ENCODE assay signal across 14 cellular contexts in genomic region chr5:72110401-72111013, GRCh38. TPM values are rescaled to one million over a fixed set of nuclear protein-coding genes. Genes with fewer than 3 reads are reported as not detected.
DNase-seq lines count a peak whose midpoint lies in the region; ATAC-seq, FAIRE-seq and TF ChIP-seq lines count a peak whose summit lies in the region.
"Had no signal": no experiment of that assay in that cellular context is flagged by ENCODE, and none has a peak within 500 bp of the region (broad histone marks: within the 10 kb centered on the region; RNA-seq: fewer than 3 reads in every experiment).

No MANE protein-coding gene starts in this region.

- FAIRE-seq in frontal cortex (lab: Jason Lieb, UNC) = no peak

- peaks cover 0 to 6% of the 10 kb centered on the region in 2 donors for H3K27me3 ChIP-seq in breast epithelium
- no peaks in the 10 kb centered on the region for H3K27me3 ChIP-seq in tibial artery
- H3K27me3 ChIP-seq in MG63 = no peaks in the 10 kb centered on the region; the same call in 1 of the 2 replicates

- CTCF ChIA-PET in MCF 10A (lab: Yijun Ruan, JAX) = no interaction called here

- no peaks in the 10 kb centered on the region for H3K9me3 ChIP-seq in breast epithelium
- no peaks in the 10 kb centered on the region for H3K9me3 ChIP-seq in tibial artery
- H3K9me3 ChIP-seq in MG63 = no peaks in the 10 kb centered on the region
- H3K9me3 ChIP-seq: lower lobe of right lung had no signal

- H3K4me3 Mint-ChIP-seq in MCF 10A (ENCODE audit: unreplicated experiment) = no peak overlapping the region
- H3K4me3 Mint-ChIP-seq: CD4-positive, CD25-positive, alpha-beta regulatory T cell; stimulated activated naive B cell treated with anti-CD40 and anti-IgM and Interleukin-4, amounts not matched to agents 10 μg/mL and 1 μg/mL and 100 μg/mL, for 72 hours had no signal

- H3K4me3 ChIP-seq in breast epithelium (peak overlapping the region in 2 of 3 donors; percentile 42 to 72), tibial artery (peak overlapping the region; percentile 91 to 96), MG63 (no peak overlapping the region; the same call in none of the 2 replicates)
- H3K4me3 ChIP-seq: lower lobe of right lung had no signal

- POLR2A ChIA-PET in MCF 10A (lab: Yijun Ruan, JAX) = no interaction called here

- H3K36me3 Mint-ChIP-seq in MCF 10A (ENCODE audit: insufficient read depth, unreplicated experiment) = peaks cover 4% of the 10 kb centered on the region
- H3K36me3 Mint-ChIP-seq: CD4-positive, CD25-positive, alpha-beta regulatory T cell; stimulated activated naive B cell treated with anti-CD40 and anti-IgM and Interleukin-4, amounts not matched to agents 10 μg/mL and 1 μg/mL and 100 μg/mL, for 72 hours had no signal

- peaks cover 5% of the 10 kb centered on the region for H3K4me1 Mint-ChIP-seq in MCF 10A (ENCODE audit: insufficient read depth, unreplicated experiment)

- BruUV-seq in MCF 10A (replicated peaks; lab: Mats Ljungman, UMichigan) = no TSS peak

- TF ChIP-seq POLR2A in breast epithelium (IDR thresholded peaks at IDR 0.05) = no peak

- TF ChIP-seq CTCF in breast epithelium (IDR thresholded peaks at IDR 0.05) = no peak
- no peak for TF ChIP-seq CTCF in MCF 10A (IDR thresholded peaks at IDR 0.05; ENCODE audit: unreplicated experiment)
- no peak for TF ChIP-seq CTCF in tibial artery (IDR thresholded peaks at IDR 0.05)

- no peaks in the 10 kb centered on the region for H3K36me3 ChIP-seq in breast epithelium
- H3K36me3 ChIP-seq in tibial artery = peaks cover 2 to 5% (median 5%) of the 10 kb centered on the region in 3 donors
- peaks cover 58% of the 10 kb centered on the region for H3K36me3 ChIP-seq in MG63
- H3K36me3 ChIP-seq: lower lobe of right lung had no signal

- H3K27ac Mint-ChIP-seq in MCF 10A (ENCODE audit: low read depth, unreplicated experiment) = no peak overlapping the region
- H3K27ac Mint-ChIP-seq: CD4-positive, CD25-positive, alpha-beta regulatory T cell; stimulated activated naive B cell treated with anti-CD40 and anti-IgM and Interleukin-4, amounts not matched to agents 10 μg/mL and 1 μg/mL and 100 μg/mL, for 72 hours had no signal

- H3K4me1 ChIP-seq in breast epithelium = peaks cover 0 to 4% of the 10 kb centered on the region in 2 donors
- H3K4me1 ChIP-seq in tibial artery = peaks cover 0 to 75% (median 33%) of the 10 kb centered on the region in 4 donors

- intact Hi-C loops in breast epithelium (cut with DNase I; ENCODE audit: low total_unique reads) (no loop called here), MCF 10A (cut with micrococcal nuclease) (no loop called here), tibial artery (cut with DNase I; ENCODE audit: low total_unique reads) (no loop called here)

- H3K9me3 Mint-ChIP-seq in MCF 10A (ENCODE audit: unreplicated experiment) = no peaks in the 10 kb centered on the region
- H3K9me3 Mint-ChIP-seq: stimulated activated naive B cell treated with anti-CD40 and anti-IgM and Interleukin-4, amounts not matched to agents 10 μg/mL and 1 μg/mL and 100 μg/mL, for 72 hours had no signal

- DNase-seq in breast epithelium (ENCODE audit: low spot score in 2 of 2) (no peak), MCF 10A (ENCODE audit: unreplicated experiment) (no peak), cerebellar cortex (ENCODE audit: low spot score) (peak; percentile 68), medulla oblongata (ENCODE audit: extremely low spot score) (peak; percentile 78), tibial artery (peak; percentile 49 to 79), frontal cortex (ENCODE audit: low spot score in 2 of 2) (no peak), MG63 (no peak)
- DNase-seq: activated gamma-delta T cell; CD4-positive, CD25-positive, alpha-beta regulatory T cell; lower lobe of right lung; OCI-M1; stimulated activated CD4-positive, alpha-beta T cell treated with anti-CD3 and anti-CD28 coated beads, Interleukin-12 subunit alpha, Interleukin-12 subunit beta, amount 100 ng/mL, for 4 hours; stimulated activated naive B cell treated with anti-CD40 and anti-IgM and Interleukin-4, amounts not matched to agents 10 μg/mL and 1 μg/mL and 100 μg/mL, for 72 hours had no signal

- ATAC-seq in HG03108 (IDR thresholded peaks at IDR 0.05; ENCODE audit: unreplicated experiment) = no peak
- ATAC-seq: lower lobe of right lung; stimulated activated naive B cell treated with anti-CD40 and anti-IgM and Interleukin-4, amounts not matched to agents 10 μg/mL and 1 μg/mL and 100 μg/mL, for 72 hours had no signal

- peaks cover 11% of the 10 kb centered on the region for H3K27me3 Mint-ChIP-seq in MCF 10A (ENCODE audit: insufficient read depth, unreplicated experiment)

- H3K27ac ChIP-seq in breast epithelium = peak overlapping the region in 1 of 2 donors; percentile 65
- H3K27ac ChIP-seq in tibial artery = peak overlapping the region; percentile 96 to 99
- H3K27ac ChIP-seq: lower lobe of right lung had no signal

RNA-seq across cellular contexts. Expression of gene MAP1B, which starts 3.2 kb away (rescaled TPM):
- 1,000 to 10,000 TPM in 1 of 3 donors, 100 to 1,000 TPM in 2; 258 to 2,233 (median 271) TPM for total RNA-seq in breast epithelium
- 43.8 and 56.0 TPM in 2 replicates for total RNA-seq in MCF 10A (2022)
- 490 TPM for total RNA-seq in frontal cortex
- total RNA-seq in MG63 (2014; rRNA removed; shearing (Covaris generic); ENCODE audit: low replicate concordance) = 45.2 and 52.1 TPM in 2 replicates

Comparison
In these comparisons a context has a peak if more than half of its experiments do, and no peak if none do; other contexts are left out.
1. DNase-seq: peak in cerebellar cortex (single experiment), medulla oblongata (single experiment) and tibial artery (2 of 2); none in breast epithelium (0 of 2), MCF 10A (single experiment), frontal cortex (0 of 2) and MG63 (single experiment).